13 cellular contexts compared by ENCODE assay signal in the genomic region with DNA sequence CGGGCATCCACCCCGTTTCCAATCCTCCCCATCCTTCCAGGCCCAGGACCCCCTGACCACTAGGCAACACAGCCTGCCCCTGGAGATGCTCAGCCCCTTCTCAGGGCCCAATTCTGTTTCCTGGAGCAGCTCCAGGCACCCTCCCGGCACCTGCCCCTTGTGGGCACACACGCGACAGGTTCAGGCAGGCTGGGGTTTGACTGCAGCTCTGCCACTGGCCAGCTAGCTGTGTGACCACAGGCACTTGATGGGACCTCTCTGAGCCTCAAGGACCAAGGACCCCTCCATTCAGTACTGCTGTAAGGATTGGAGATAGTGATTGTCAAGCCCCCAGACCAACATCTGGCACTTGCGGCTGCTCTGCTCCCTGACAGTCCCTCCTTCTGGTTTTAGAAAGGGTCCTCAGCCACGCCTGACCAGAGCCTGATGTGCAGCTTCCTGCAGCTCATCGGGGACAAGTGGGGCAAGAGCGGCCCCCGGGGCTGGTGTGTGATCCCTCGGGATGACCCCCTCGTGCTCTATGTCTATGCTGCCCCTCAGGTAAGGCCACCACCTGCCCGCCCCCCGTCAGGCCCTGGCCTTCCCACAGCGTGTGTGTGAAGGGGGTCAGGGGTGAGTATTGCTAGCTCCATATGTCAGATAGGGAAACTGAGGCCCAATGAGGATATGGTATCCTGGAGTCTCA. TPM values are rescaled to one million over a fixed set of nuclear protein-coding genes. Genes with fewer than 3 reads are reported as not detected.
"Had no signal": no experiment of that assay in that cellular context is flagged by ENCODE, and none has a peak within 500 bp of the region (broad histone marks: within the 10 kb centered on the region; RNA-seq: fewer than 3 reads in every experiment).

No MANE protein-coding gene starts in this region.

- H3K27ac Mint-ChIP-seq: neural progenitor cell had no signal

- ATAC-seq: gastroesophageal sphincter, SK-N-SH treated with all-trans-retinoic acid at 6 μM for 48 hours had no signal

- H3K36me3 ChIP-seq: gastroesophageal sphincter, left ventricle myocardium inferior, neural progenitor cell, tibial nerve, vagina had no signal

- H3K36me3 Mint-ChIP-seq: neural progenitor cell had no signal

- H3K9me3 ChIP-seq: gastroesophageal sphincter, vagina had no signal

- H3K27me3 ChIP-seq: gastroesophageal sphincter, neural progenitor cell, tibial nerve, vagina had no signal

- H3K27ac ChIP-seq: gastroesophageal sphincter, left ventricle myocardium inferior, neural progenitor cell, parathyroid adenoma, tibial nerve, vagina had no signal

- H3K4me1 ChIP-seq: gastroesophageal sphincter, left ventricle myocardium inferior, neural progenitor cell, parathyroid adenoma, tibial nerve had no signal

- H2AFZ ChIP-seq: neural progenitor cell, parathyroid adenoma had no signal

- H3K4me3 ChIP-seq: gastroesophageal sphincter, left ventricle myocardium inferior, neural progenitor cell, tibial nerve, vagina had no signal

- H3K9ac ChIP-seq: neural progenitor cell, parathyroid adenoma had no signal

- H3K79me2 ChIP-seq: parathyroid adenoma had no signal

- DNase-seq: activated CD4-positive, CD25-positive, alpha-beta regulatory T cell treated with anti-CD3 and anti-CD28 coated beads, Interleukin-2, amount 50 U/mL, for 72 hours; activated T-cell treated with anti-CD3 and anti-CD28 coated beads, Interleukin-2, amount 50 U/mL, for 1 hour; caudate nucleus; cortex of kidney; effector memory CD4-positive, alpha-beta T cell; left ventricle myocardium inferior had no signal

- H3K4me2 ChIP-seq: neural progenitor cell had no signal

- H3K4me3 Mint-ChIP-seq: neural progenitor cell had no signal

RNA-seq across cellular contexts. Expression of a gene that starts 21.7 kb away (rescaled TPM):
- total RNA-seq: epithelial cell of proximal tubule had no signal
